Comparison of ENCODE assay signal across 1 cellular context in genomic region chr22:47101321-47101885, GRCh38.
TF ChIP-seq lines count a peak whose summit lies in the region.

No MANE protein-coding gene starts in this region.

TF ChIP-seq in GM23338, 12 proteins besides CTCF, POLR2A, EP300 and RAD21 (continued from another document):
- TF ChIP-seq EZH2 (IDR thresholded peaks at IDR 0.05; ENCODE audit: low read depth, unreplicated experiment) = no peak
- TF ChIP-seq JUNB (IDR thresholded peaks at IDR 0.05; ENCODE audit: unreplicated experiment) = no peak
- no peak for TF ChIP-seq EZH2phosphoT487 (IDR thresholded peaks at IDR 0.05; ENCODE audit: unreplicated experiment)
- no peak for TF ChIP-seq NANOG (IDR thresholded peaks at IDR 0.05; ENCODE audit: borderline replicate concordance)
